In genomic region chr21:31348188-31348587, GRCh38 we compare ENCODE assay signal across 19 cellular contexts.
"Had no signal": no experiment of that assay in that cellular context is flagged by ENCODE, and none has a peak within 500 bp of the region (broad histone marks: within the 10 kb centered on the region; RNA-seq: fewer than 3 reads in every experiment).

No MANE protein-coding gene starts in this region.

- H3K4me3 ChIP-seq: ascending aorta, esophagus muscularis mucosa, gastroesophageal sphincter, heart right ventricle, pancreas, smooth muscle cell, suprapubic skin, transverse colon had no signal

- H3K9me3 ChIP-seq: ascending aorta, esophagus muscularis mucosa, gastroesophageal sphincter, heart right ventricle, neutrophil, pancreas, suprapubic skin, transverse colon had no signal

- ATAC-seq: activated T-cell treated with anti-CD3 and anti-CD28 coated beads, Interleukin-2, amount 50 U/mL, for 72 hours; gastroesophageal sphincter; heart right ventricle; natural killer cell treated with Interleukin-12 subunit alpha and Interleukin-12 subunit beta and Interleukin-15 and Interleukin-18, amount 100 ng/mL, for 72 hours; sciatic nerve; stimulated activated naive CD8-positive, alpha-beta T cell treated with anti-CD3 and anti-CD28 coated beads, Interleukin-15, amount 100 ng/mL, for 72 hours had no signal

- H3K27me3 ChIP-seq: ascending aorta, pancreas had no signal

- H3K4me2 ChIP-seq: smooth muscle cell had no signal

- H3K4me1 ChIP-seq: ascending aorta, pancreas had no signal

- H3K27me3 Mint-ChIP-seq: stimulated activated naive CD8-positive, alpha-beta T cell treated with anti-CD3 and anti-CD28 coated beads, Interleukin-15, amount 100 ng/mL, for 72 hours had no signal

- H3K27ac ChIP-seq: ascending aorta, esophagus muscularis mucosa, gastroesophageal sphincter, heart right ventricle, neutrophil, pancreas, suprapubic skin, transverse colon had no signal

- H3K4me3 Mint-ChIP-seq: activated T-cell treated with anti-CD3 and anti-CD28 coated beads, Interleukin-2, amount 50 U/mL, for 72 hours; natural killer cell treated with Interleukin-12 subunit alpha and Interleukin-12 subunit beta and Interleukin-15 and Interleukin-18, amount 100 ng/mL, for 72 hours; stimulated activated naive CD8-positive, alpha-beta T cell treated with anti-CD3 and anti-CD28 coated beads, Interleukin-15, amount 100 ng/mL, for 72 hours had no signal

- DNase-seq: activated CD4-positive, alpha-beta T cell treated with anti-CD3 and anti-CD28 coated beads for 1 hour; activated effector memory CD4-positive, alpha-beta T cell treated with anti-CD3 and anti-CD28 coated beads, Interleukin-2, amount 50 U/mL, for 16 hours; activated naive CD4-positive, alpha-beta T cell treated with anti-CD3 and anti-CD28 coated beads, Interleukin-2, amount 50 U/mL, for 16 hours; activated T-cell treated with anti-CD3 and anti-CD28 coated beads, Interleukin-2, amount 50 U/mL, for 72 hours; effector CD4-positive, alpha-beta T cell; heart right ventricle; pancreas; stimulated activated CD4-positive, alpha-beta T cell treated with anti-CD3 and anti-CD28 coated beads, Interleukin-4, amount 100 ng/mL, for 1 hour; stimulated activated naive CD8-positive, alpha-beta T cell treated with anti-CD3 and anti-CD28 coated beads, Interleukin-15, amount 100 ng/mL, for 72 hours; transverse colon had no signal

- H3K9me3 Mint-ChIP-seq: natural killer cell treated with Interleukin-12 subunit alpha and Interleukin-12 subunit beta and Interleukin-15 and Interleukin-18, amount 100 ng/mL, for 72 hours had no signal

- H3K36me3 ChIP-seq: ascending aorta, esophagus muscularis mucosa, gastroesophageal sphincter, heart right ventricle, neutrophil, pancreas, suprapubic skin, transverse colon had no signal

- FAIRE-seq: endothelial cell of umbilical vein, pancreas had no signal

- H3K27ac Mint-ChIP-seq: activated T-cell treated with anti-CD3 and anti-CD28 coated beads, Interleukin-2, amount 50 U/mL, for 72 hours; natural killer cell treated with Interleukin-12 subunit alpha and Interleukin-12 subunit beta and Interleukin-15 and Interleukin-18, amount 100 ng/mL, for 72 hours; stimulated activated naive CD8-positive, alpha-beta T cell treated with anti-CD3 and anti-CD28 coated beads, Interleukin-15, amount 100 ng/mL, for 72 hours had no signal
